Comparison of ENCODE assay signal across 23 cellular contexts in the genomic region with DNA sequence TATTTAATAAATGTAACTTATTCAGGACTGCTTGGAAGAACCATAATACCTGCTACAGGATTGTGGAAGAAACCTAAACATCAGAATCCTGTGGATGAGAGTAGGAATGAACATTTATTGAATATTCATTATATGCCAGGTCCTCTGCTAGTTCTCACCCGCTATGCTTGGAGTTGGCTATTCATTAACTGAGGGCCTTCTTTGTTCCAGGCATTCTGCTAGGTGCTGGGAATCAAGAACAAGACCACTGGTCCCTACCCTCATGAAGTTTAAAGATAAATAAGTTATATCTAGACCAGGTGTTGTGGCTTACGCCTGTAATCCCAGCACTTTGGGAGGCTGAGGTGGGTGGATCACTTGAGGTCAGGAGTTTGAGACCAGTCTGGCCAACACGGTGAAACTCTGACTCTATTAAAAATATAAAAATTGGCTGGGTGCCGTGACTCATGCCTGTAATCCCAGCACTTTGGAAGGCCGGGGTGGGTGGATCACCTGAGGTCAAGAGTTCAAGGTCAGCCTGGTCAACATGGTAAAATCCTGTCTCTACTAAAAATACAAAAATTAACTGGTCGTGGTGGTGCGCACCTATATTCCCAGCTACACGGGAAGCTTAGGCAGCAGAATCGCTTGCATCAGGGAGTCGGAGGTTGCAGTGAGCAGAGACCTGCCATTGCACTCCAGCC. TPM values are rescaled to one million over a fixed set of nuclear protein-coding genes. Genes with fewer than 3 reads are reported as not detected.
"Had no signal": no experiment of that assay in that cellular context is flagged by ENCODE, and none has a peak within 500 bp of the region (broad histone marks: within the 10 kb centered on the region; RNA-seq: fewer than 3 reads in every experiment).

No MANE protein-coding gene starts in this region.

- H3K9ac ChIP-seq: KMS-11, SK-N-SH had no signal

- FAIRE-seq: RCC 7860 had no signal

- H3K27ac ChIP-seq: KMS-11 had no signal

- H3K9me3 ChIP-seq: SK-N-SH had no signal

- DNase-seq: IMR-90, Kasumi-1, MM.1S, NCI-H1092 treated with DMSO at 0.1 percent for 48 hours, NCI-H1436, NCI-H187, NCI-H2029, NCI-H2081 treated with DMSO at 0.1 percent for 48 hours, NCI-H2171, NCI-H226, NCI-H446, NCI-H510A, NCI-H524 treated with DMSO at 0.1 percent for 48 hours, NCI-H69, NCI-H774, RPMI8226, SHP77, SK-N-SH had no signal

RNA-seq across cellular contexts. Expression of a gene that starts 30.1 kb away (rescaled TPM):
- total RNA-seq: IMR-90, M059J, SK-MEL-5 had no signal
- polyA plus RNA-seq: IMR-90, SK-N-SH had no signal

RNA-seq across cellular contexts. Expression of a gene that starts 52.1 kb away (rescaled TPM):
- total RNA-seq: HT-29, M059J, SK-MEL-5 had no signal
- polyA plus RNA-seq: SK-N-SH had no signal
